Comparison of ENCODE assay signal across 8 cellular contexts in genomic region chr11:81497202-81497804, GRCh38.
DNase-seq lines count a peak whose midpoint lies in the region; ATAC-seq and TF ChIP-seq lines count a peak whose summit lies in the region.

No MANE protein-coding gene starts in this region.

- no peaks in the 10 kb centered on the region for H3K27me3 Mint-ChIP-seq in progenitor cell of endocrine pancreas
- H3K27me3 Mint-ChIP-seq in stimulated activated memory B cell treated with anti-CD40 and anti-IgM and Interleukin-4, amounts not matched to agents 10 μg/mL and 1 μg/mL and 100 μg/mL, for 72 hours: no peaks in the 10 kb centered on the region

- H3K27ac ChIP-seq in DOHH2 (ENCODE audit: low read depth, low read length): no peak overlapping the region

- H3K9me2 ChIP-seq in DOHH2 (replicated peaks; ENCODE audit: control insufficient read depth, low read length): no peaks in the 10 kb centered on the region; the same call in 1 of the 2 replicates

- H4K20me1 ChIP-seq in DOHH2 (ENCODE audit: control insufficient read depth, insufficient read depth, low read depth, low read length): no peaks in the 10 kb centered on the region

- no peak overlapping the region for H3K4me3 Mint-ChIP-seq in progenitor cell of endocrine pancreas (ENCODE audit: low read depth)
- H3K4me3 Mint-ChIP-seq in stimulated activated effector memory CD8-positive, alpha-beta T cell treated with anti-CD3 and anti-CD28 coated beads, Interleukin-12 subunit alpha, Interleukin-12 subunit beta, amount 100 ng/mL, for 72 hours: no peak overlapping the region
- H3K4me3 Mint-ChIP-seq in stimulated activated memory B cell treated with anti-CD40 and anti-IgM and Interleukin-4, amounts not matched to agents 10 μg/mL and 1 μg/mL and 100 μg/mL, for 72 hours: no peak overlapping the region

- H3K36me3 Mint-ChIP-seq in progenitor cell of endocrine pancreas (ENCODE audit: insufficient read depth): no peaks in the 10 kb centered on the region
- H3K36me3 Mint-ChIP-seq in stimulated activated effector memory CD8-positive, alpha-beta T cell treated with anti-CD3 and anti-CD28 coated beads, Interleukin-12 subunit alpha, Interleukin-12 subunit beta, amount 100 ng/mL, for 72 hours: no peaks in the 10 kb centered on the region
- H3K36me3 Mint-ChIP-seq in stimulated activated memory B cell treated with anti-CD40 and anti-IgM and Interleukin-4, amounts not matched to agents 10 μg/mL and 1 μg/mL and 100 μg/mL, for 72 hours: no peaks in the 10 kb centered on the region

- no peaks in the 10 kb centered on the region for H3F3A ChIP-seq in DOHH2 (ENCODE audit: control insufficient read depth, insufficient read depth)

- H3K9me3 Mint-ChIP-seq in progenitor cell of endocrine pancreas (ENCODE audit: low read depth): peaks cover 3% of the 10 kb centered on the region
- H3K9me3 Mint-ChIP-seq in stimulated activated effector memory CD8-positive, alpha-beta T cell treated with anti-CD3 and anti-CD28 coated beads, Interleukin-12 subunit alpha, Interleukin-12 subunit beta, amount 100 ng/mL, for 72 hours: no peaks in the 10 kb centered on the region
- peaks cover 2% of the 10 kb centered on the region for H3K9me3 Mint-ChIP-seq in stimulated activated memory B cell treated with anti-CD40 and anti-IgM and Interleukin-4, amounts not matched to agents 10 μg/mL and 1 μg/mL and 100 μg/mL, for 72 hours

- H3K79me2 ChIP-seq in DOHH2 (ENCODE audit: control insufficient read depth, low read length): no peaks in the 10 kb centered on the region

- ATAC-seq in GM18907 (IDR thresholded peaks at IDR 0.05; ENCODE audit: unreplicated experiment): peak; percentile 82
- peak; percentile 74 for ATAC-seq in HG03457 (IDR thresholded peaks at IDR 0.05; ENCODE audit: unreplicated experiment)
- ATAC-seq in stimulated activated effector memory CD8-positive, alpha-beta T cell treated with anti-CD3 and anti-CD28 coated beads, Interleukin-12 subunit alpha, Interleukin-12 subunit beta, amount 100 ng/mL, for 72 hours: no peak
- ATAC-seq in stimulated activated memory B cell treated with anti-CD40 and anti-IgM and Interleukin-4, amounts not matched to agents 10 μg/mL and 1 μg/mL and 100 μg/mL, for 72 hours: no peak

- H3K4me3 ChIP-seq in DOHH2 (ENCODE audit: low read length): no peak overlapping the region
- no peak overlapping the region for H3K4me3 ChIP-seq in epithelial cell of esophagus (ENCODE audit: low read length)

- no peaks in the 10 kb centered on the region for H3K4me1 ChIP-seq in DOHH2 (ENCODE audit: control insufficient read depth, low read length)

- no peaks in the 10 kb centered on the region for H3K9me3 ChIP-seq in DOHH2 (ENCODE audit: control insufficient read depth, insufficient read depth, low read length)

- no peak overlapping the region for H3K27ac Mint-ChIP-seq in progenitor cell of endocrine pancreas
- H3K27ac Mint-ChIP-seq in stimulated activated effector memory CD8-positive, alpha-beta T cell treated with anti-CD3 and anti-CD28 coated beads, Interleukin-12 subunit alpha, Interleukin-12 subunit beta, amount 100 ng/mL, for 72 hours: no peak overlapping the region
- H3K27ac Mint-ChIP-seq in stimulated activated memory B cell treated with anti-CD40 and anti-IgM and Interleukin-4, amounts not matched to agents 10 μg/mL and 1 μg/mL and 100 μg/mL, for 72 hours: no peak overlapping the region

- TF ChIP-seq CTCF in DOHH2 (IDR thresholded peaks at IDR 0.05; ENCODE audit: low read depth, low read length, poor library complexity, severe bottlenecking): peak; percentile 83
- TF ChIP-seq CTCF in epithelial cell of esophagus (IDR thresholded peaks at IDR 0.05; ENCODE audit: insufficient read depth, low read depth, low read length, missing control alignments): peak; percentile 67
- peak; percentile 75 for TF ChIP-seq CTCF in progenitor cell of endocrine pancreas (IDR thresholded peaks at IDR 0.05; ENCODE audit: unreplicated experiment)

- no peak overlapping the region for H3K4me2 ChIP-seq in DOHH2 (ENCODE audit: low read length)

- H3K36me3 ChIP-seq in DOHH2 (ENCODE audit: control insufficient read depth, low read length): no peaks in the 10 kb centered on the region

- no peaks in the 10 kb centered on the region for H3K27me3 ChIP-seq in DOHH2 (ENCODE audit: control insufficient read depth, low read length)

- DNase-seq in OCI-M1 (lab: John Stamatoyannopoulos, UW): peak; percentile 94
- peak; percentile 50 for DNase-seq in epithelial cell of esophagus (ENCODE audit: low read depth)
- no peak for DNase-seq in progenitor cell of endocrine pancreas (ENCODE audit: low spot score, unreplicated experiment)
- DNase-seq in stimulated activated effector memory CD8-positive, alpha-beta T cell treated with anti-CD3 and anti-CD28 coated beads, Interleukin-12 subunit alpha, Interleukin-12 subunit beta, amount 100 ng/mL, for 72 hours (ENCODE audit: low spot score in 2 of 2): no peak

- H3K4me1 Mint-ChIP-seq in progenitor cell of endocrine pancreas (ENCODE audit: low read depth): peaks cover 12% of the 10 kb centered on the region
- H3K4me1 Mint-ChIP-seq in stimulated activated effector memory CD8-positive, alpha-beta T cell treated with anti-CD3 and anti-CD28 coated beads, Interleukin-12 subunit alpha, Interleukin-12 subunit beta, amount 100 ng/mL, for 72 hours: no peaks in the 10 kb centered on the region
- H3K4me1 Mint-ChIP-seq in stimulated activated memory B cell treated with anti-CD40 and anti-IgM and Interleukin-4, amounts not matched to agents 10 μg/mL and 1 μg/mL and 100 μg/mL, for 72 hours: no peaks in the 10 kb centered on the region

Comparison
In these comparisons a context has a peak if more than half of its experiments do, and no peak if none do; other contexts are left out.
1. ATAC-seq: peak in GM18907 (single experiment) and HG03457 (single experiment); none in stimulated activated effector memory CD8-positive, alpha-beta T cell treated with anti-CD3 and anti-CD28 coated beads, Interleukin-12 subunit alpha, Interleukin-12 subunit beta, amount 100 ng/mL, for 72 hours (single experiment) and stimulated activated memory B cell treated with anti-CD40 and anti-IgM and Interleukin-4, amounts not matched to agents 10 μg/mL and 1 μg/mL and 100 μg/mL, for 72 hours (single experiment).
2. DNase-seq: peak in OCI-M1 (single experiment) and epithelial cell of esophagus (single experiment); none in progenitor cell of endocrine pancreas (single experiment) and stimulated activated effector memory CD8-positive, alpha-beta T cell treated with anti-CD3 and anti-CD28 coated beads, Interleukin-12 subunit alpha, Interleukin-12 subunit beta, amount 100 ng/mL, for 72 hours (0 of 2).
3. Peak in every context shown above with its lines, with median percentiles within 50 percentile points of each other: CTCF ChIP-seq.